In genomic region chr6:5999688-6000608, GRCh38 we compare ENCODE assay signal across 1 cellular context.
TF ChIP-seq lines count a peak whose summit lies in the region.

No MANE protein-coding gene starts in this region.

TF ChIP-seq in GM12878, 131 proteins besides CTCF, POLR2A, EP300 and RAD21 (continued from another document):
- no peak for TF ChIP-seq E2F8 (IDR thresholded peaks at IDR 0.05; ENCODE audit: low read depth, partially characterized antibody)
- no peak for TF ChIP-seq POU2F2 (IDR thresholded peaks at IDR 0.05; ENCODE audit: borderline replicate concordance, low read depth, low read length)
- no peak for TF ChIP-seq TCF7 (IDR thresholded peaks at IDR 0.05; ENCODE audit: borderline replicate concordance)
- TF ChIP-seq MAX (IDR thresholded peaks at IDR 0.05; ENCODE audit: low read depth, low read length) = no peak
- TF ChIP-seq BRCA1 (IDR thresholded peaks at IDR 0.05; ENCODE audit: low read depth, low read length) = no peak
- no peak for TF ChIP-seq RBBP5 (conservative IDR thresholded peaks at IDR 0.05)
- TF ChIP-seq RELA (IDR thresholded peaks at IDR 0.05; ENCODE audit: borderline replicate concordance, partially characterized antibody) = no peak
- TF ChIP-seq RELB (IDR thresholded peaks at IDR 0.05; ENCODE audit: low read depth) = no peak
